ENCODE assay signal across 37 cellular contexts in genomic region chr15:26936502-26936901, GRCh38. TPM values are rescaled to one million over a fixed set of nuclear protein-coding genes. Genes with fewer than 3 reads are reported as not detected.
"Had no signal": no experiment of that assay in that cellular context is flagged by ENCODE, and none has a peak within 500 bp of the region (broad histone marks: within the 10 kb centered on the region; RNA-seq: fewer than 3 reads in every experiment).

No MANE protein-coding gene starts in this region.

- DNase-seq: Karpas-422, Kasumi-1, MG63, MM.1S, MV-4-11, NCI-H1048, NCI-H1092, NCI-H1092 treated with DMSO at 0.1 percent for 48 hours, NCI-H1105, NCI-H1105 treated with DMSO at 0.1 percent for 48 hours, NCI-H1417, NCI-H1417 treated with DMSO at 0.1 percent for 48 hours, NCI-H1436, NCI-H1436 treated with DMSO at 0.1 percent for 48 hours, NCI-H146, NCI-H1694, NCI-H1694 treated with DMSO at 0.1 percent for 48 hours, NCI-H187, NCI-H187 treated with DMSO at 0.1 percent for 48 hours, NCI-H1930, NCI-H2029, NCI-H2029 treated with DMSO at 0.1 percent for 48 hours, NCI-H2081, NCI-H2081 treated with DMSO at 0.1 percent for 48 hours, NCI-H2107, NCI-H2171, NCI-H2171 treated with DMSO at 0.1 percent for 48 hours, NCI-H2227 treated with DMSO at 0.1 percent for 48 hours, NCI-H226, NCI-H345, NCI-H446, NCI-H446 treated with DMSO at 0.1 percent for 48 hours, NCI-H510A, NCI-H510A treated with DMSO at 0.1 percent for 48 hours had no signal

RNA-seq across cellular contexts. Expression of gene GABRG3, which starts 34.5 kb away (rescaled TPM):
- total RNA-seq: LHCN-M2, M059J, MCF 10A had no signal
